Comparison of ENCODE assay signal across 1 cellular context in genomic region chr17:50514936-50515702, GRCh38.
TF ChIP-seq lines count a peak whose summit lies in the region.

No MANE protein-coding gene starts in this region.

TF ChIP-seq in HepG2, 621 proteins besides CTCF, POLR2A, EP300 and RAD21:
- TF ChIP-seq ZNF496 (CRISPR knock-in tag; IDR thresholded peaks at IDR 0.05; ENCODE audit: insufficient replicate concordance) (no peak), ZNF430 (CRISPR knock-in tag; IDR thresholded peaks at IDR 0.05) (no peak), MXD4 (CRISPR knock-in tag; IDR thresholded peaks at IDR 0.05) (no peak), ZNF292 (CRISPR knock-in tag; IDR thresholded peaks at IDR 0.05; ENCODE audit: borderline replicate concordance, low read depth) (0 out of 2 replicates have a peak, but pooled peaks have one; percentile 3), DMTF1 (CRISPR knock-in tag; IDR thresholded peaks at IDR 0.05) (no peak), ZNF335 (CRISPR knock-in tag; IDR thresholded peaks at IDR 0.05) (no peak), FOSL1 (CRISPR knock-in tag; IDR thresholded peaks at IDR 0.05; ENCODE audit: borderline replicate concordance) (no peak), SUZ12 (IDR thresholded peaks at IDR 0.05; ENCODE audit: low read depth, low read length) (no peak), ZNF407 (CRISPR knock-in tag; IDR thresholded peaks at IDR 0.05; ENCODE audit: not compliant biosample characterization) (no peak), TBX3 (IDR thresholded peaks at IDR 0.05; ENCODE audit: borderline replicate concordance) (no peak), SP5 (CRISPR knock-in tag; IDR thresholded peaks at IDR 0.05; ENCODE audit: borderline replicate concordance, low read depth) (no peak), ELF4 (CRISPR knock-in tag; IDR thresholded peaks at IDR 0.05; ENCODE audit: borderline replicate concordance) (no peak), ZSCAN30 (CRISPR knock-in tag; IDR thresholded peaks at IDR 0.05) (no peak), ZFP1 (CRISPR knock-in tag; IDR thresholded peaks at IDR 0.05) (no peak), TFDP2 (CRISPR knock-in tag; IDR thresholded peaks at IDR 0.05) (no peak), JUND (CRISPR knock-in tag; IDR thresholded peaks at IDR 0.05) (no peak), ATF5 (CRISPR knock-in tag; IDR thresholded peaks at IDR 0.05; ENCODE audit: low read depth) (no peak), CEBPB (IDR thresholded peaks at IDR 0.05; ENCODE audit: borderline replicate concordance, low read depth, low read length) (peak; percentile 60; the same call in 1 of the 2 replicates), RFX1 (IDR thresholded peaks at IDR 0.05) (no peak), ZNF3 (CRISPR knock-in tag; IDR thresholded peaks at IDR 0.05) (0 out of 2 replicates have a peak, but pooled peaks have one; percentile 38), SOX6 (IDR thresholded peaks at IDR 0.05) (no peak), SOX6 (CRISPR knock-in tag; IDR thresholded peaks at IDR 0.05) (0 out of 2 replicates have a peak, but pooled peaks have one; percentile 21), ZNF225 (CRISPR knock-in tag; IDR thresholded peaks at IDR 0.05) (0 out of 2 replicates have a peak, but pooled peaks have one; percentile 31), HDAC2 (CRISPR knock-in tag; IDR thresholded peaks at IDR 0.05) (0 out of 2 replicates have a peak, but pooled peaks have one; percentile 0), SMAD3 (CRISPR knock-in tag; IDR thresholded peaks at IDR 0.05) (no peak), CSRNP1 (CRISPR knock-in tag; IDR thresholded peaks at IDR 0.05) (no peak), ARHGAP35 (CRISPR knock-in tag; IDR thresholded peaks at IDR 0.05; ENCODE audit: borderline replicate concordance) (no peak), HNF4A (CRISPR knock-in tag; IDR thresholded peaks at IDR 0.05) (peak; percentile 61), ATAD3A (CRISPR knock-in tag; IDR thresholded peaks at IDR 0.05) (no peak), ZNF281 (CRISPR knock-in tag; IDR thresholded peaks at IDR 0.05; ENCODE audit: borderline replicate concordance) (peak; percentile 26; the same call in 1 of the 2 replicates)
